Comparison of ENCODE assay signal across 8 cellular contexts in the genomic region with DNA sequence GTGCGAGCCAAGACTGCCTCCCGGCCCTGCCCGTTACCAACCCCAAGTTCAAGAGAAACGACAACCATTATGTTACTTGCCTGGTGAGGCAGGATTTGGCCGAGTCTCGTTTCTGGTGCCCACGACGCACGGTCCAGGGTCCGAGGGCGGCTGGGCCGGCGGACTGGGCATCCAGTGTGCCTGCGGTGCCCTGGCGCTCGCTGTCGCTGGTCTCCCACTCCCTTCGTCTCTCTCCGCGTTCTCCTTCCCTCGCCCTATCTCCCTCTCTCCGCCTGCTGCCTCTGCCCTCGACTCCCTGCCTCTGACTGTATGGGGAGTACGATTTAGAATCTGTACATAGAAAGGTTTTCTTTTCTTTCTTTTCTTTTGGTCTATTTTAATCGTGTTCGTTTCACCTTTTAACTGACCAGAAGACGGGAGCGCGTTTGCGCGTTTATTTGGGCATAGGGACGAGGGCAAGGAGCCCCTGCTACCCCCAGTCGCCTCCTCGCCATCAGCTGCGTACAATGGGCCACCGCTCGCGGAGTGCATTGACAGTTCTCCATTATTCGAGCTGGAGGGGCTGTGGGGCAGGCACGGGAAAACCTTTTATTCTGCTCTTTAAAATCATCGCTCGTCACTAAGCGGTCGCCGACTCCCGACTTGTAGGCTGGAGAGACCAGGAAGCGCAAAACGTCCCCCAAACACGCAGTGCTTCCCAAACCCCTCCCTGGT. TPM values are rescaled to one million over a fixed set of nuclear protein-coding genes. Genes with fewer than 3 reads are reported as not detected.
DNase-seq lines count a peak whose midpoint lies in the region; ATAC-seq and TF ChIP-seq lines count a peak whose summit lies in the region.

No MANE protein-coding gene starts in this region.

- H3K27me3 ChIP-seq in dorsolateral prefrontal cortex = peaks cover 0 to 5% (median 0%) of the 10 kb centered on the region in 45 donors

- DNase-seq in EL = peak; percentile 51
- DNase-seq in M059J (ENCODE audit: low read depth) = peak; percentile 44
- DNase-seq in dorsolateral prefrontal cortex = no peak
- peak in 1 of 3 donors; percentile 31 for DNase-seq in mucosa of descending colon
- no peak for DNase-seq in CD1c-positive myeloid dendritic cell (ENCODE audit: extremely low spot score)
- DNase-seq in OCI-M2 (lab: John Stamatoyannopoulos, UW; ENCODE audit: unreplicated experiment) = no peak
- no peak for DNase-seq in GM20000 (ENCODE audit: low spot score)

- peak overlapping the region; percentile 54 to 90 (median 77) for H3K4me3 ChIP-seq in dorsolateral prefrontal cortex
- peak overlapping the region; percentile 14 for H3K4me3 ChIP-seq in mucosa of descending colon

- peak overlapping the region; percentile 39 to 100 (median 95) for H3K27ac ChIP-seq in dorsolateral prefrontal cortex

- ATAC-seq in mucosa of descending colon = peak; percentile 6
- no peak for ATAC-seq in GM19397 (IDR thresholded peaks at IDR 0.05; ENCODE audit: unreplicated experiment)

- TF ChIP-seq CTCF in dorsolateral prefrontal cortex (IDR thresholded peaks at IDR 0.05 in 54 of 56, conservative IDR thresholded peaks at IDR 0.05 in 2 of 56; ENCODE audit: low read depth in 1 of 56, partially characterized antibody in 56 of 56) (peak in 1 of 56 donors; percentile 6), mucosa of descending colon (IDR thresholded peaks at IDR 0.05) (no peak), GM20000 (IDR thresholded peaks at IDR 0.05; ENCODE audit: extremely low read depth, missing control alignments) (no peak)

- no peaks in the 10 kb centered on the region for H3K36me3 ChIP-seq in mucosa of descending colon (ENCODE audit: low read depth)

- H3K9me3 ChIP-seq in mucosa of descending colon = no peaks in the 10 kb centered on the region

- intact Hi-C loops in dorsolateral prefrontal cortex (cut with DNase I) = loop anchor here (5.0 to 10.0 kb wide), 5 partner anchors 42 to 896 kb away; no protein-coding TSS in a partner anchor
- intact Hi-C loops in mucosa of descending colon (cut with DNase I, micrococcal nuclease) = loop anchor here in 1 of 2 donors (2.0 kb wide), 1 partner anchor 220 kb away; no protein-coding TSS in a partner anchor

- peaks cover 33% of the 10 kb centered on the region for H3K4me1 ChIP-seq in mucosa of descending colon (ENCODE audit: low read depth)

RNA-seq across cellular contexts. Expression of a gene that starts 0.5 kb away (rescaled TPM):
- total RNA-seq in M059J (2014; rRNA removed; shearing (Covaris generic)) = 25.2 and 34.4 TPM in 2 replicates
- total RNA-seq in dorsolateral prefrontal cortex (100 to 1,000 TPM in 43 of 120 experiments, 10 to 100 TPM in 77; 42.2 to 125 (median 96.4) TPM), mucosa of descending colon (1 to 10 TPM; 1.5 to 5.7 (median 2.2) TPM)

RNA-seq across cellular contexts. Expression of a gene that starts 2.5 kb away (rescaled TPM):
- total RNA-seq in M059J (2014; rRNA removed; shearing (Covaris generic)) = 36.3 and 67.9 TPM in 2 replicates
- total RNA-seq in dorsolateral prefrontal cortex (100 to 1,000 TPM in 56 of 120 experiments, 10 to 100 TPM in 64; 46.1 to 145 (median 98.5) TPM), mucosa of descending colon (1 to 10 TPM; 2.3 to 9.1 (median 6.2) TPM)

Comparison
In these comparisons a context has a peak if more than half of its experiments do, and no peak if none do; other contexts are left out.
1. DNase-seq: peak in EL (single experiment) and M059J (single experiment); none in dorsolateral prefrontal cortex (0 of 10), CD1c-positive myeloid dendritic cell (single experiment), OCI-M2 (single experiment) and GM20000 (single experiment).